8 cellular contexts compared by ENCODE assay signal in genomic region chr2:176096986-176097819, GRCh38.
DNase-seq lines count a peak whose midpoint lies in the region; ATAC-seq lines count a peak whose summit lies in the region.

No MANE protein-coding gene starts in this region.

- H3K36me3 Mint-ChIP-seq in memory B cell = no peaks in the 10 kb centered on the region

- H3K4me1 Mint-ChIP-seq in memory B cell = peaks cover 11% of the 10 kb centered on the region

- DNase-seq in AG20443 (ENCODE audit: low spot score) = peak; percentile 90
- DNase-seq in NCI-H345 (lab: John Stamatoyannopoulos, UW) = peak; percentile 86
- peak; percentile 36 to 50 for DNase-seq in activated CD4-positive, alpha-beta T cell treated with anti-CD3 and anti-CD28 coated beads for 4 hours
- peak; percentile 40 for DNase-seq in effector CD8-positive, alpha-beta T cell (lab: John Stamatoyannopoulos, UW)
- DNase-seq in memory B cell (ENCODE audit: low spot score in 2 of 2) = peak; percentile 34 to 55
- peak; percentile 35 for DNase-seq in stimulated activated CD8-positive, alpha-beta memory T cell treated with anti-CD3 and anti-CD28 coated beads, Interleukin-15, amount 100 ng/mL, for 24 hours (ENCODE audit: low read depth)

- ATAC-seq in GM18519 (IDR thresholded peaks at IDR 0.05; ENCODE audit: low FRiP score, unreplicated experiment) (peak; percentile 85), HG03103 (IDR thresholded peaks at IDR 0.05; ENCODE audit: low read depth, unreplicated experiment) (peak; percentile 72), memory B cell (ENCODE audit: low read depth) (peak; percentile 72)

- peak overlapping the region; percentile 72 for H3K4me3 Mint-ChIP-seq in memory B cell

- H3K9me3 Mint-ChIP-seq in memory B cell = peaks cover 3% of the 10 kb centered on the region

- H3K27ac Mint-ChIP-seq in memory B cell = peak overlapping the region; percentile 53

- peaks cover 37% of the 10 kb centered on the region for H3K27me3 Mint-ChIP-seq in memory B cell

Comparison
In these comparisons a context has a peak if more than half of its experiments do, and no peak if none do; other contexts are left out.
1. Peak in every context shown above with its lines: DNase-seq and ATAC-seq.
2. DNase-seq: peak in every context shown above with its lines; median percentile 90 in AG20443; 86 in NCI-H345; 44 in memory B cell; 43 in activated CD4-positive, alpha-beta T cell treated with anti-CD3 and anti-CD28 coated beads for 4 hours; 40 in effector CD8-positive, alpha-beta T cell; 35 in stimulated activated CD8-positive, alpha-beta memory T cell treated with anti-CD3 and anti-CD28 coated beads, Interleukin-15, amount 100 ng/mL, for 24 hours.